In genomic region chr15:62112616-62113593, GRCh38 we compare ENCODE assay signal across 10 cellular contexts. TPM values are rescaled to one million over a fixed set of nuclear protein-coding genes. Genes with fewer than 3 reads are reported as not detected.
A peak's percentile ranks its signal among the peaks of the same experiment; 100 is the strongest.
DNase-seq lines count a peak whose midpoint lies in the region; TF ChIP-seq lines count a peak whose summit lies in the region.
"Had no signal": no experiment of that assay in that cellular context is flagged by ENCODE, and none has a peak within 500 bp of the region (broad histone marks: within the 10 kb centered on the region; RNA-seq: fewer than 3 reads in every experiment).

No MANE protein-coding gene starts in this region.

- no peak for TF ChIP-seq CTCF in adrenal gland (IDR thresholded peaks at IDR 0.05)
- TF ChIP-seq CTCF in hepatocyte (IDR thresholded peaks at IDR 0.05; ENCODE audit: poor library complexity): no peak
- TF ChIP-seq CTCF in stomach (IDR thresholded peaks at IDR 0.05): no peak
- no peak for TF ChIP-seq CTCF in ovary (IDR thresholded peaks at IDR 0.05)

- intact Hi-C loops in adrenal gland (cut with DNase I): no loop called here
- intact Hi-C loops in stomach (cut with DNase I; ENCODE audit: low total_unique reads): no loop called here
- intact Hi-C loops in ovary (cut with DNase I): no loop called here

- H3K36me3 ChIP-seq in adrenal gland (replicated peaks in 1 of 2): no peaks in the 10 kb centered on the region
- no peaks in the 10 kb centered on the region for H3K36me3 ChIP-seq in hepatocyte (replicated peaks; ENCODE audit: insufficient read depth, low read depth)
- H3K36me3 ChIP-seq in stomach: no peaks in the 10 kb centered on the region
- no peaks in the 10 kb centered on the region for H3K36me3 ChIP-seq in ovary

- no peaks in the 10 kb centered on the region for H3K9me2 ChIP-seq in hepatocyte (replicated peaks; ENCODE audit: insufficient read depth)

- H3K79me2 ChIP-seq in hepatocyte: no peaks in the 10 kb centered on the region

- H2AFZ ChIP-seq in hepatocyte: no peak overlapping the region

- H3K4me2 ChIP-seq in hepatocyte: no peak overlapping the region

- DNase-seq in DMS 273 (lab: John Stamatoyannopoulos, UW; ENCODE audit: unreplicated experiment) (peak; percentile 40), DMS 273 treated with DMSO at 0.1 percent for 48 hours (lab: John Stamatoyannopoulos, UW) (no peak), adrenal gland (peak; percentile 62 to 90 (median 83)), hepatocyte (ENCODE audit: low spot score) (peak; percentile 81), stomach (peak; percentile 60), ovary (no peak), putamen (ENCODE audit: low spot score) (no peak)
- no peak for DNase-seq in stimulated activated CD4-positive, alpha-beta T cell treated with anti-CD3 and anti-CD28 coated beads, Interleukin-1b, Interleukin-23, amount 100 ng/mL, for 48 hours
- DNase-seq: activated B cell treated with CpG ODN at 0.5 μM for 24 hours, NCI-H1105 treated with DMSO at 0.1 percent for 48 hours had no signal

- peak in 1 of 2 donors; percentile 40 for TF ChIP-seq POLR2A in adrenal gland (IDR thresholded peaks at IDR 0.05)
- no peak for TF ChIP-seq POLR2A in stomach (IDR thresholded peaks at IDR 0.05)
- no peak for TF ChIP-seq POLR2A in ovary (IDR thresholded peaks at IDR 0.05)

- H3K4me1 ChIP-seq in adrenal gland (replicated peaks in 1 of 2) (peaks cover 23 to 35% of the 10 kb centered on the region in 2 donors), hepatocyte (ENCODE audit: insufficient read depth) (peaks cover 29% of the 10 kb centered on the region), stomach (peaks cover 0 to 38% (median 26%) of the 10 kb centered on the region in 4 donors), ovary (ENCODE audit: insufficient read depth) (no peaks in the 10 kb centered on the region)

- TF ChIP-seq EP300 in stomach (IDR thresholded peaks at IDR 0.05) (no peak), ovary (IDR thresholded peaks at IDR 0.05) (no peak)

- H3K4me3 ChIP-seq in adrenal gland: no peak overlapping the region
- H3K4me3 ChIP-seq in hepatocyte: no peak overlapping the region
- no peak overlapping the region for H3K4me3 ChIP-seq in stomach
- H3K4me3 ChIP-seq in ovary: no peak overlapping the region

- H4K20me1 ChIP-seq in hepatocyte (ENCODE audit: insufficient read depth, poor library complexity, severe bottlenecking): no peaks in the 10 kb centered on the region

- peak overlapping the region in 4 of 5 donors; percentile 0 to 85 (median 66) for H3K27ac ChIP-seq in adrenal gland
- peak overlapping the region; percentile 78 for H3K27ac ChIP-seq in hepatocyte
- peak overlapping the region; percentile 63 to 82 (median 78) for H3K27ac ChIP-seq in stomach
- no peak overlapping the region for H3K27ac ChIP-seq in ovary

- H3K27me3 ChIP-seq in adrenal gland (no peaks in the 10 kb centered on the region), hepatocyte (no peaks in the 10 kb centered on the region), stomach (no peaks in the 10 kb centered on the region), ovary (no peaks in the 10 kb centered on the region)

- no peaks in the 10 kb centered on the region for H3K9me3 ChIP-seq in adrenal gland (replicated peaks in 1 of 3)
- no peaks in the 10 kb centered on the region for H3K9me3 ChIP-seq in hepatocyte (ENCODE audit: low read depth)
- H3K9me3 ChIP-seq in stomach: no peaks in the 10 kb centered on the region
- no peaks in the 10 kb centered on the region for H3K9me3 ChIP-seq in ovary

- WGBS in adrenal gland, 4 donors: 53 to 63% (median 58%) methylated on average over 11 of the region's 11 CpGs
- WGBS in hepatocyte (ENCODE audit: low lambda C conversion rate, missing lambda C conversion rate): 57% methylated on average over 11 of the region's 11 CpGs
- 47 to 63% (median 51%) methylated on average over 11 of the region's 11 CpGs for WGBS in stomach, 5 donors
- 71 to 78% (median 77%) methylated on average over 11 of the region's 11 CpGs for WGBS in ovary, 3 donors

RNA-seq across cellular contexts. Expression of gene C2CD4A, which starts 46.1 kb away (rescaled TPM):
- total RNA-seq in adrenal gland (under 1 TPM in 5 of 8 donors, not detected in 3; 0.07 to 0.67 (median 0.23) TPM), hepatocyte (0.12 and 0.13 TPM in 2 replicates), stomach (1 to 10 TPM in 2 of 5 donors, under 1 TPM in 1, not detected in 2; 0.29 to 3.0 (median 2.9) TPM), ovary (under 1 TPM in 3 of 7 donors, not detected in 4; 0.12 to 0.13 (median 0.13) TPM)
- polyA plus RNA-seq in adrenal gland (under 1 TPM; 0.10 to 0.42 (median 0.24) TPM), hepatocyte (0.57 and 0.60 TPM in 2 replicates), stomach (1 to 10 TPM in 1 of 3 donors, under 1 TPM in 2; 0.31 to 2.6 (median 0.98) TPM), ovary (under 1 TPM in 1 of 2 donors, not detected in 1; 0.02 TPM)
- total RNA-seq: activated B cell treated with CpG ODN at 0.5 μM for 24 hours had no signal

RNA-seq across cellular contexts. Expression of gene C2CD4B, which starts 52.2 kb away (rescaled TPM):
- total RNA-seq in adrenal gland (1 to 10 TPM in 5 of 8 donors, under 1 TPM in 1, not detected in 2; 0.61 to 3.2 (median 1.8) TPM), hepatocyte (1.0 and 2.0 TPM in 2 replicates), stomach (10 to 100 TPM in 3 of 5 donors, 1 to 10 TPM in 1, not detected in 1; 2.3 to 30.3 (median 22.3) TPM), ovary (1 to 10 TPM in 4 of 7 donors, under 1 TPM in 2, not detected in 1; 0.92 to 7.1 (median 2.6) TPM)
- polyA plus RNA-seq in adrenal gland (1 to 10 TPM in 1 of 3 donors, under 1 TPM in 1, not detected in 1; 0.97 to 3.6 TPM), hepatocyte (2.6 and 6.2 TPM in 2 replicates), stomach (10 to 100 TPM in 2 of 3 donors, 1 to 10 TPM in 1; 6.1 to 13.1 (median 11.8) TPM), ovary (under 1 TPM; 0.23 to 0.44 TPM)
- total RNA-seq: activated B cell treated with CpG ODN at 0.5 μM for 24 hours had no signal

RNA-seq across cellular contexts. Expression of gene VPS13C, which starts 52.7 kb away (rescaled TPM):
- total RNA-seq in adrenal gland (100 to 1,000 TPM in 2 of 8 donors, 10 to 100 TPM in 6; 43.1 to 114 (median 57.7) TPM), hepatocyte (52.3 and 60.9 TPM in 2 replicates), stomach (100 to 1,000 TPM in 4 of 5 donors, 10 to 100 TPM in 1; 58.3 to 207 (median 125) TPM), ovary (10 to 100 TPM; 48.2 to 78.1 (median 76.8) TPM)
- polyA plus RNA-seq in adrenal gland (10 to 100 TPM; 18.9 to 29.6 (median 24.9) TPM), hepatocyte (6.7 and 8.8 TPM in 2 replicates), stomach (10 to 100 TPM in 1 of 3 donors, 1 to 10 TPM in 2; 5.4 to 11.0 (median 8.1) TPM), ovary (10 to 100 TPM; 19.4 to 39.0 TPM)

Comparison
In these comparisons a context has a peak if more than half of its experiments do, and no peak if none do; other contexts are left out.
1. DNase-seq: peak in DMS 273 (single experiment), adrenal gland (7 of 7), hepatocyte (single experiment) and stomach (single experiment); none in DMS 273 treated with DMSO at 0.1 percent for 48 hours (single experiment), ovary (0 of 5), stimulated activated CD4-positive, alpha-beta T cell treated with anti-CD3 and anti-CD28 coated beads, Interleukin-1b, Interleukin-23, amount 100 ng/mL, for 48 hours (single experiment) and putamen (single experiment).
2. H3K27ac ChIP-seq: peak in adrenal gland (4 of 5), hepatocyte (single experiment) and stomach (5 of 5); none in ovary (0 of 2).